ENCODE assay signal across 8 cellular contexts in genomic region chr20:3786126-3786484, GRCh38. TPM values are rescaled to one million over a fixed set of nuclear protein-coding genes. Genes with fewer than 3 reads are reported as not detected.
DNase-seq lines count a peak whose midpoint lies in the region; ATAC-seq and TF ChIP-seq lines count a peak whose summit lies in the region.

No MANE protein-coding gene starts in this region.

- peak overlapping the region; percentile 59 for H3K27ac Mint-ChIP-seq in activated naive CD4-positive, alpha-beta T cell treated with anti-CD3 and anti-CD28 coated beads, Interleukin-2, amount 50 U/mL, for 24 hours
- peak overlapping the region; percentile 83 for H3K27ac Mint-ChIP-seq in progenitor cell of endocrine pancreas

- H3K4me3 Mint-ChIP-seq in activated naive CD4-positive, alpha-beta T cell treated with anti-CD3 and anti-CD28 coated beads, Interleukin-2, amount 50 U/mL, for 24 hours: peak overlapping the region; percentile 85
- peak overlapping the region; percentile 80 for H3K4me3 Mint-ChIP-seq in progenitor cell of endocrine pancreas (ENCODE audit: low read depth)

- DNase-seq in SHP77 (lab: John Stamatoyannopoulos, UW): peak; percentile 46 to 74
- DNase-seq in SHP77 treated with DMSO at 0.1 percent for 48 hours (lab: John Stamatoyannopoulos, UW): no peak
- DNase-seq in NCI-H2171 (lab: John Stamatoyannopoulos, UW): peak; percentile 52
- DNase-seq in cardiac muscle cell (ENCODE audit: low read depth in 1 of 2, low spot score in 1 of 2): peak; percentile 60 to 68
- DNase-seq in progenitor cell of endocrine pancreas (ENCODE audit: low spot score, unreplicated experiment): no peak
- DNase-seq in A172 (ENCODE audit: low spot score): no peak

- no peaks in the 10 kb centered on the region for H3K27me3 Mint-ChIP-seq in activated naive CD4-positive, alpha-beta T cell treated with anti-CD3 and anti-CD28 coated beads, Interleukin-2, amount 50 U/mL, for 24 hours
- H3K27me3 Mint-ChIP-seq in progenitor cell of endocrine pancreas: peaks cover 11% of the 10 kb centered on the region

- no peaks in the 10 kb centered on the region for H3K36me3 ChIP-seq in cardiac muscle cell

- H3K27me3 ChIP-seq in cardiac muscle cell: peaks cover 4% of the 10 kb centered on the region

- peak overlapping the region; percentile 47 for H3K4me3 ChIP-seq in cardiac muscle cell

- no peak overlapping the region for H3K27ac ChIP-seq in cardiac muscle cell

- ATAC-seq in HG02610 (IDR thresholded peaks at IDR 0.05; ENCODE audit: unreplicated experiment): peak; percentile 32

- peaks cover 4% of the 10 kb centered on the region for H3K36me3 Mint-ChIP-seq in activated naive CD4-positive, alpha-beta T cell treated with anti-CD3 and anti-CD28 coated beads, Interleukin-2, amount 50 U/mL, for 24 hours
- peaks cover 4% of the 10 kb centered on the region for H3K36me3 Mint-ChIP-seq in progenitor cell of endocrine pancreas (ENCODE audit: insufficient read depth)

- H3K9me3 ChIP-seq in cardiac muscle cell (ENCODE audit: low read depth): no peaks in the 10 kb centered on the region

- no peak for TF ChIP-seq CTCF in cardiac muscle cell (IDR thresholded peaks at IDR 0.05; ENCODE audit: low read depth, low read length)
- no peak for TF ChIP-seq CTCF in progenitor cell of endocrine pancreas (IDR thresholded peaks at IDR 0.05; ENCODE audit: unreplicated experiment)

- peaks cover 5% of the 10 kb centered on the region for H3K4me1 ChIP-seq in cardiac muscle cell (ENCODE audit: low read depth)

- no peaks in the 10 kb centered on the region for H3K9me3 Mint-ChIP-seq in activated naive CD4-positive, alpha-beta T cell treated with anti-CD3 and anti-CD28 coated beads, Interleukin-2, amount 50 U/mL, for 24 hours
- no peaks in the 10 kb centered on the region for H3K9me3 Mint-ChIP-seq in progenitor cell of endocrine pancreas (ENCODE audit: low read depth)

- H3K4me1 Mint-ChIP-seq in activated naive CD4-positive, alpha-beta T cell treated with anti-CD3 and anti-CD28 coated beads, Interleukin-2, amount 50 U/mL, for 24 hours: peaks cover 44% of the 10 kb centered on the region
- H3K4me1 Mint-ChIP-seq in progenitor cell of endocrine pancreas (ENCODE audit: low read depth): peaks cover 12% of the 10 kb centered on the region

RNA-seq across cellular contexts. Expression of gene CENPB, which starts 0.4 kb away (rescaled TPM):
- total RNA-seq in cardiac muscle cell (45.0 and 47.6 TPM in 2 replicates), progenitor cell of endocrine pancreas (49.6 and 53.8 TPM in 2 replicates)
- polyA plus RNA-seq in cardiac muscle cell: 10.5 and 12.5 TPM in 2 replicates
- total RNA-seq in A172 (2014; rRNA removed; shearing (Covaris generic)): 94.1 and 129 TPM in 2 replicates

RNA-seq across cellular contexts. Expression of gene SPEF1, which starts 4.9 kb away (rescaled TPM):
- total RNA-seq in cardiac muscle cell (0.95 and 1.6 TPM in 2 replicates), progenitor cell of endocrine pancreas (1.7 and 1.9 TPM in 2 replicates)
- polyA plus RNA-seq in cardiac muscle cell: 0.61 and 1.2 TPM in 2 replicates
- 0.67 TPM in 1 of 2 replicates, not detected in the other for total RNA-seq in A172 (2014; rRNA removed; shearing (Covaris generic))

RNA-seq across cellular contexts. Expression of gene CDC25B, which starts 10.0 kb away (rescaled TPM):
- total RNA-seq in cardiac muscle cell (16.9 and 59.9 TPM in 2 replicates), progenitor cell of endocrine pancreas (36.7 and 37.6 TPM in 2 replicates)
- 9.7 and 31.7 TPM in 2 replicates for polyA plus RNA-seq in cardiac muscle cell
- total RNA-seq in A172 (2014; rRNA removed; shearing (Covaris generic)): 63.0 and 65.5 TPM in 2 replicates

RNA-seq across cellular contexts. Expression of gene ADISSP, which starts 18.6 kb away (rescaled TPM):
- total RNA-seq in cardiac muscle cell: 22.5 and 24.1 TPM in 2 replicates
- polyA plus RNA-seq in cardiac muscle cell: 38.5 and 45.3 TPM in 2 replicates
- 18.9 and 20.2 TPM in 2 replicates for total RNA-seq in progenitor cell of endocrine pancreas
- 108 and 110 TPM in 2 replicates for total RNA-seq in A172 (2014; rRNA removed; shearing (Covaris generic))

RNA-seq across cellular contexts. Expression of gene AP5S1, which starts 34.2 kb away (rescaled TPM):
- total RNA-seq in cardiac muscle cell (7.6 and 15.5 TPM in 2 replicates), progenitor cell of endocrine pancreas (12.3 and 13.2 TPM in 2 replicates)
- polyA plus RNA-seq in cardiac muscle cell: 4.7 and 22.9 TPM in 2 replicates
- total RNA-seq in A172 (2014; rRNA removed; shearing (Covaris generic)): 22.6 and 27.7 TPM in 2 replicates

Comparison
In these comparisons a context has a peak if more than half of its experiments do, and no peak if none do; other contexts are left out.
1. DNase-seq: peak in SHP77 (2 of 2), NCI-H2171 (single experiment) and cardiac muscle cell (2 of 2); none in SHP77 treated with DMSO at 0.1 percent for 48 hours (single experiment), progenitor cell of endocrine pancreas (single experiment) and A172 (single experiment).